In genomic region chr22:27507935-27508504, GRCh38 we compare ENCODE assay signal across 1 cellular context.
TF ChIP-seq lines count a peak whose summit lies in the region.

No MANE protein-coding gene starts in this region.

TF ChIP-seq in IMR-90, 13 proteins besides CTCF, POLR2A, EP300 and RAD21 (continued from another document):
- TF ChIP-seq USF2 (IDR thresholded peaks at IDR 0.05; ENCODE audit: low read depth, low read length) (no peak), CEBPB (IDR thresholded peaks at IDR 0.05; ENCODE audit: low read depth, low read length) (no peak)
